13 cellular contexts compared by ENCODE assay signal in the genomic region with DNA sequence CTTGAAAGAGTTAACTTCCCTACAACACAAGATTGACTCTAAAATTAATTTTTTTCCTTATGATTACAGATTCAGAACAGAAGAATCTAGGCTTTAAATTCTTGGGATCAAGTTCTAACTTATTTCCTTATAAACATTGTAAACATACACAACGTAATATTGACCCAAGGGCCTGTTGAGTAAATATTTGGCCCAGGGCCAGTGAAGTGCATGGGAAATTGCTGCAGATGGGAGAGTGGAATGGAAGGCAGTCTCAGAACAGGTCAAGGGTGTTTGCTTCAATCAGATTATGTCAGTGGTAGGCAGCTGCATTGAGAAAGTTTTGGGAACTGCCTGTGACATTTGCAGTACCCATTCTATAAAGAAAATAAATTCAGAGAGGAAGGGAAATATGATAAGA.
DNase-seq lines count a peak whose midpoint lies in the region; ATAC-seq and TF ChIP-seq lines count a peak whose summit lies in the region.
"Had no signal": no experiment of that assay in that cellular context is flagged by ENCODE, and none has a peak within 500 bp of the region (broad histone marks: within the 10 kb centered on the region; RNA-seq: fewer than 3 reads in every experiment).

No MANE protein-coding gene starts in this region.

- peaks cover 4% of the 10 kb centered on the region for H3K27me3 Mint-ChIP-seq in activated CD4-positive, alpha-beta T cell treated with anti-CD3 and anti-CD28 coated beads for 36 hours
- no peaks in the 10 kb centered on the region for H3K27me3 Mint-ChIP-seq in WTC11 (ENCODE audit: low read depth)

- no peaks in the 10 kb centered on the region for H3K27me3 ChIP-seq in RWPE2 (ENCODE audit: insufficient read depth, poor library complexity, severe bottlenecking)
- no peaks in the 10 kb centered on the region for H3K27me3 ChIP-seq in left ventricle myocardium inferior (ENCODE audit: low read depth)
- H3K27me3 ChIP-seq in transverse colon = no peaks in the 10 kb centered on the region

- intact Hi-C loops in left ventricle myocardium inferior (cut with micrococcal nuclease) = no loop called here
- intact Hi-C loops in transverse colon (cut with DNase I; ENCODE audit: low total_unique reads) = no loop called here
- intact Hi-C loops in activated CD4-positive, alpha-beta T cell treated with anti-CD3 and anti-CD28 coated beads for 36 hours (cut with DNase I, micrococcal nuclease) = no loop called here

- H3K36me3 Mint-ChIP-seq in activated CD4-positive, alpha-beta T cell treated with anti-CD3 and anti-CD28 coated beads for 36 hours (ENCODE audit: low read depth) = peaks cover 2% of the 10 kb centered on the region
- peaks cover 25% of the 10 kb centered on the region for H3K36me3 Mint-ChIP-seq in WTC11

- H3K9me3 Mint-ChIP-seq in activated CD4-positive, alpha-beta T cell treated with anti-CD3 and anti-CD28 coated beads for 36 hours (ENCODE audit: low read depth) = no peaks in the 10 kb centered on the region
- H3K9me3 Mint-ChIP-seq in WTC11 = no peaks in the 10 kb centered on the region
- H3K9me3 Mint-ChIP-seq: activated CD4-positive, alpha-beta memory T cell treated with anti-CD3 and anti-CD28 coated beads for 36 hours; central memory CD8-positive, alpha-beta T cell had no signal

- H3K4me3 Mint-ChIP-seq in activated CD4-positive, alpha-beta T cell treated with anti-CD3 and anti-CD28 coated beads for 36 hours = no peak overlapping the region
- no peak overlapping the region for H3K4me3 Mint-ChIP-seq in WTC11
- H3K4me3 Mint-ChIP-seq: activated CD4-positive, alpha-beta memory T cell treated with anti-CD3 and anti-CD28 coated beads for 36 hours; central memory CD8-positive, alpha-beta T cell had no signal

- ATAC-seq in RWPE2 (ENCODE audit: low read depth) = peak; percentile 74
- no peak for ATAC-seq in activated CD4-positive, alpha-beta T cell treated with anti-CD3 and anti-CD28 coated beads for 36 hours
- ATAC-seq in WTC11 = no peak

- no peak overlapping the region for H3K4me3 ChIP-seq in RWPE2 (ENCODE audit: severe bottlenecking)
- no peak overlapping the region for H3K4me3 ChIP-seq in left ventricle myocardium inferior
- H3K4me3 ChIP-seq in transverse colon = no peak overlapping the region

- TF ChIP-seq POLR2A in transverse colon (IDR thresholded peaks at IDR 0.05) = no peak

- H3K4me1 ChIP-seq in RWPE2 (ENCODE audit: insufficient read depth, poor library complexity, severe bottlenecking) (peaks cover 36% of the 10 kb centered on the region), left ventricle myocardium inferior (peaks cover 35% of the 10 kb centered on the region), transverse colon (peaks cover 0 to 22% (median 6%) of the 10 kb centered on the region in 4 donors)

- CTCF ChIA-PET in activated CD4-positive, alpha-beta T cell treated with anti-CD3 and anti-CD28 coated beads for 36 hours (lab: Charles Lee) = no interaction called here
- CTCF ChIA-PET in WTC11 (lab: Charles Lee) = no interaction called here

- TF ChIP-seq CTCF in RWPE2 (IDR thresholded peaks at IDR 0.05; ENCODE audit: poor library complexity, severe bottlenecking) = no peak
- no peak for TF ChIP-seq CTCF in left ventricle myocardium inferior (IDR thresholded peaks at IDR 0.05; ENCODE audit: borderline replicate concordance)
- TF ChIP-seq CTCF in transverse colon (IDR thresholded peaks at IDR 0.05) = no peak
- TF ChIP-seq CTCF in WTC11 (IDR thresholded peaks at IDR 0.05) = no peak

- H3K27ac Mint-ChIP-seq in activated CD4-positive, alpha-beta T cell treated with anti-CD3 and anti-CD28 coated beads for 36 hours = no peak overlapping the region
- H3K27ac Mint-ChIP-seq in WTC11 = no peak overlapping the region; the same call in 1 of the 2 replicates
- H3K27ac Mint-ChIP-seq: activated CD4-positive, alpha-beta memory T cell treated with anti-CD3 and anti-CD28 coated beads for 36 hours had no signal

- peaks cover 98% of the 10 kb centered on the region for H3K36me3 ChIP-seq in RWPE2 (ENCODE audit: low read depth)
- H3K36me3 ChIP-seq in left ventricle myocardium inferior = peaks cover 9% of the 10 kb centered on the region
- H3K36me3 ChIP-seq in transverse colon = no peaks in the 10 kb centered on the region

- H3K9me3 ChIP-seq in RWPE2 (ENCODE audit: severe bottlenecking) (no peaks in the 10 kb centered on the region), left ventricle myocardium inferior (replicated peaks) (no peaks in the 10 kb centered on the region), transverse colon (no peaks in the 10 kb centered on the region)

- DNase-seq in DMS 273 (lab: John Stamatoyannopoulos, UW; ENCODE audit: unreplicated experiment) (peak; percentile 17), DMS 273 treated with DMSO at 0.1 percent for 48 hours (lab: John Stamatoyannopoulos, UW) (no peak), RWPE2 (ENCODE audit: low spot score) (no peak), left ventricle myocardium inferior (no peak), transverse colon (peak; percentile 81), WTC11 (ENCODE audit: low spot score) (no peak)
- no peak for DNase-seq in activated effector memory CD4-positive, alpha-beta T cell treated with anti-CD3 and anti-CD28 coated beads, Interleukin-2, amount 50 U/mL, for 16 hours
- DNase-seq in activated CD4-positive, alpha-beta T cell treated with anti-CD3 and anti-CD28 coated beads for 36 hours = no peak
- DNase-seq: 8988T; activated CD4-positive, alpha-beta memory T cell treated with anti-CD3 and anti-CD28 coated beads for 36 hours had no signal

- 31% methylated on average over 1 of the region's 1 CpG; no CpG with 5 or more reads in 1 of the 2 donors for WGBS in transverse colon (ENCODE audit: low coverage in 1 of 2), 2 donors

- TF ChIP-seq EP300 in transverse colon (IDR thresholded peaks at IDR 0.05; ENCODE audit: low read depth) = no peak

- peaks cover 14% of the 10 kb centered on the region for H3K4me1 Mint-ChIP-seq in activated CD4-positive, alpha-beta T cell treated with anti-CD3 and anti-CD28 coated beads for 36 hours
- no peaks in the 10 kb centered on the region for H3K4me1 Mint-ChIP-seq in WTC11
- H3K4me1 Mint-ChIP-seq: central memory CD8-positive, alpha-beta T cell had no signal

- POLR2A ChIA-PET in activated CD4-positive, alpha-beta T cell treated with anti-CD3 and anti-CD28 coated beads for 36 hours (lab: Charles Lee) = no interaction called here
- POLR2A ChIA-PET in WTC11 (lab: Charles Lee) = no interaction called here

- H3K27ac ChIP-seq in RWPE2 (ENCODE audit: poor library complexity, severe bottlenecking) = peak overlapping the region; percentile 49
- H3K27ac ChIP-seq in left ventricle myocardium inferior (replicated peaks) = peak overlapping the region; percentile 67
- H3K27ac ChIP-seq in transverse colon = peak overlapping the region; percentile 34 to 76 (median 58)
- H3K27ac ChIP-seq: KMS-11, parathyroid adenoma had no signal

- in situ Hi-C loops in transverse colon (cut with MboI; ENCODE audit: low pct_ligation_motif_present in 1 of 4, low pct_unique_long_range_greater_than_20kb in 1 of 4, low sequenced_read_pairs in 3 of 4) = no loop called here

TF ChIP-seq in WTC11, 78 proteins besides CTCF, POLR2A, EP300 and RAD21:
- TF ChIP-seq NFATC4 (CRISPR knock-in tag; IDR thresholded peaks at IDR 0.05) (no peak), PRRX2 (CRISPR knock-in tag; IDR thresholded peaks at IDR 0.05) (no peak), USF2 (CRISPR knock-in tag; IDR thresholded peaks at IDR 0.05) (no peak), EMX1 (CRISPR knock-in tag; IDR thresholded peaks at IDR 0.05) (no peak)
- TF ChIP-seq, protein P1, sequence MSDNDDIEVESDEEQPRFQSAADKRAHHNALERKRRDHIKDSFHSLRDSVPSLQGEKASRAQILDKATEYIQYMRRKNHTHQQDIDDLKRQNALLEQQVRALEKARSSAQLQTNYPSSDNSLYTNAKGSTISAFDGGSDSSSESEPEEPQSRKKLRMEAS (CRISPR knock-in tag; IDR thresholded peaks at IDR 0.05) = no peak
- TF ChIP-seq, protein P2, sequence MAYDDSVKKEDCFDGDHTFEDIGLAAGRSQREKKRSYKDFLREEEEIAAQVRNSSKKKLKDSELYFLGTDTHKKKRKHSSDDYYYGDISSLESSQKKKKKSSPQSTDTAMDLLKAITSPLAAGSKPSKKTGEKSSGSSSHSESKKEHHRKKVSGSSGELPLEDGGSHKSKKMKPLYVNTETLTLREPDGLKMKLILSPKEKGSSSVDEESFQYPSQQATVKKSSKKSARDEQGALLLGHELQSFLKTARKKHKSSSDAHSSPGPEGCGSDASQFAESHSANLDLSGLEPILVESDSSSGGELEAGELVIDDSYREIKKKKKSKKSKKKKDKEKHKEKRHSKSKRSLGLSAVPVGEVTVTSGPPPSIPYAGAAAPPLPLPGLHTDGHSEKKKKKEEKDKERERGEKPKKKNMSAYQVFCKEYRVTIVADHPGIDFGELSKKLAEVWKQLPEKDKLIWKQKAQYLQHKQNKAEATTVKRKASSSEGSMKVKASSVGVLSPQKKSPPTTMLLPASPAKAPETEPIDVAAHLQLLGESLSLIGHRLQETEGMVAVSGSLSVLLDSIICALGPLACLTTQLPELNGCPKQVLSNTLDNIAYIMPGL (CRISPR knock-in tag; IDR thresholded peaks at IDR 0.05) = no peak

Comparison
In these comparisons a context has a peak if more than half of its experiments do, and no peak if none do; other contexts are left out.
1. DNase-seq: peak in DMS 273 (single experiment) and transverse colon (single experiment); none in DMS 273 treated with DMSO at 0.1 percent for 48 hours (single experiment), RWPE2 (single experiment), left ventricle myocardium inferior (single experiment), activated effector memory CD4-positive, alpha-beta T cell treated with anti-CD3 and anti-CD28 coated beads, Interleukin-2, amount 50 U/mL, for 16 hours (single experiment), activated CD4-positive, alpha-beta T cell treated with anti-CD3 and anti-CD28 coated beads for 36 hours (single experiment) and WTC11 (single experiment).
2. Peak in every context shown above with its lines, with median percentiles within 50 percentile points of each other: H3K27ac ChIP-seq.